10 cellular contexts compared by ENCODE assay signal in the genomic region with DNA sequence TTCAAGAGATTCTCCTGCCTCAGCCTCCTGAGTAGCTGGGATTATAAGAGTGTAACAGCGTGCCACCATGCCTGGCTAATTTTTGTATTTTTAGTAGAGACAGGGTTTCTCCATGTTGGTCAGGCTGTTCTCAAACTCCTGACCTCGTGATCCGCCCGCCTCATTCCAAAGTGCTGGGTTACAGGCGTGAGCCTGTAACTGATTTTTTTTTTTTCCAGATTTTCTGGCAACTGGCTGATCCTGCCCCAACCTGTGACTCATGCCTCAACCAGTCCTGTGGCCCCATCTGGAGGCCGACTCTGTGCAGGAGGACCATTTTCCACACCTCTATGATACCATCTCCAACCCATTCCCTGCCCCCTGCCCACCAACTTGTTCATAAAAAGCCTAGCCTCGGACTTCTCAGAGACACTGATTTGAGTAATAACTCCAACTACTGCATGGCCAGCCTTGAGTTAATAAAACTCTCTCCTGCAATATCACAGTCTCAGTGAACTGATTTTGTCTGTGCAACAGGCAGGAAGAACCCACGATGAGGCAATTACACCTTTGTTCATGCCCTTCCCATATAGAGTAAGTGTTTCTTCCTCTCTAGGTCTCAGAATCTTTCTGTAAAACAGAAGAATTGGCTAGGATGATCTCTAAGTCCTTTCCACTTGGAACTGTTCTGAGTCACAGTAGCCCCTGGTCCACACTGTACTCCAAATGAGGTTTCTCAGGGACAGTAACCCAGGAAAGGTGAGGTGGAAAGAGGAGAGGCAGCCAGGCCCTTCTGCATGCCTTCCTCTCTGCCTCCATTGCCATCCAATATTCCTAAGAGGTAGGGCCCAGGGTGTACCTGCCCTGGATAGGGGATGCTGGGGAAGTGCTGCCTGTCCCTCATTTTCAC. TPM values are rescaled to one million over a fixed set of nuclear protein-coding genes. Genes with fewer than 3 reads are reported as not detected.
A peak's percentile ranks its signal among the peaks of the same experiment; 100 is the strongest.
DNase-seq lines count a peak whose midpoint lies in the region; ATAC-seq and TF ChIP-seq lines count a peak whose summit lies in the region.
"Had no signal": no experiment of that assay in that cellular context is flagged by ENCODE, and none has a peak within 500 bp of the region (broad histone marks: within the 10 kb centered on the region; RNA-seq: fewer than 3 reads in every experiment).

No MANE protein-coding gene starts in this region.

- H3K9me3 ChIP-seq in right atrium auricular region (no peaks in the 10 kb centered on the region), adrenal gland (replicated peaks in 1 of 3) (no peaks in the 10 kb centered on the region), aorta (ENCODE audit: control insufficient read depth, low read length) (no peaks in the 10 kb centered on the region)

- H3K4me1 Mint-ChIP-seq in activated T-helper 2 cell treated with anti-CD3 and anti-CD28 coated beads, Interferon-gamma antibody, Interleukin-2, Interleukin-4, amounts not matched to agents 10 μg/mL and 5 μg/mL and 100 μg/mL, durations not matched to agents 14 hours and 24 hours and 36 hours (ENCODE audit: low read depth), result no peaks in the 10 kb centered on the region

- no peak for TF ChIP-seq POLR2A in adrenal gland (IDR thresholded peaks at IDR 0.05)

- H3K27ac ChIP-seq in right atrium auricular region, result no peak overlapping the region
- H3K27ac ChIP-seq in adrenal gland, result no peak overlapping the region
- no peak overlapping the region for H3K27ac ChIP-seq in aorta (ENCODE audit: low read depth in 1 of 2, low read length in 2 of 2)

- no peaks in the 10 kb centered on the region for H3K27me3 ChIP-seq in right atrium auricular region
- no peaks in the 10 kb centered on the region for H3K27me3 ChIP-seq in adrenal gland
- no peaks in the 10 kb centered on the region for H3K27me3 ChIP-seq in aorta (ENCODE audit: control insufficient read depth in 1 of 2, insufficient read depth in 2 of 2, low read length in 1 of 2)

- no peaks in the 10 kb centered on the region for H3K9me3 Mint-ChIP-seq in activated T-helper 2 cell treated with anti-CD3 and anti-CD28 coated beads, Interferon-gamma antibody, Interleukin-2, Interleukin-4, amounts not matched to agents 10 μg/mL and 5 μg/mL and 100 μg/mL, durations not matched to agents 14 hours and 24 hours and 36 hours
- H3K9me3 Mint-ChIP-seq: activated T-cell treated with anti-CD3 and anti-CD28 coated beads, Interleukin-2, amount 50 U/mL, for 72 hours had no signal

- peak in 1 of 2 donors; percentile 50 for TF ChIP-seq CTCF in right atrium auricular region (IDR thresholded peaks at IDR 0.05)
- peak; percentile 12 to 61 (median 52) for TF ChIP-seq CTCF in adrenal gland (IDR thresholded peaks at IDR 0.05)

- H3K27me3 Mint-ChIP-seq in activated T-helper 2 cell treated with anti-CD3 and anti-CD28 coated beads, Interferon-gamma antibody, Interleukin-2, Interleukin-4, amounts not matched to agents 10 μg/mL and 5 μg/mL and 100 μg/mL, durations not matched to agents 14 hours and 24 hours and 36 hours (ENCODE audit: low read depth), result peaks cover 11% of the 10 kb centered on the region

- H3K4me1 ChIP-seq in right atrium auricular region, result no peaks in the 10 kb centered on the region
- no peaks in the 10 kb centered on the region for H3K4me1 ChIP-seq in adrenal gland (replicated peaks in 1 of 2)
- H3K4me1 ChIP-seq in aorta (ENCODE audit: control insufficient read depth in 1 of 2, insufficient read depth in 2 of 2, low read length in 2 of 2), result no peaks in the 10 kb centered on the region

- no peak overlapping the region for H3K4me3 Mint-ChIP-seq in activated T-helper 2 cell treated with anti-CD3 and anti-CD28 coated beads, Interferon-gamma antibody, Interleukin-2, Interleukin-4, amounts not matched to agents 10 μg/mL and 5 μg/mL and 100 μg/mL, durations not matched to agents 14 hours and 24 hours and 36 hours (ENCODE audit: low read depth)
- H3K4me3 Mint-ChIP-seq: activated T-cell treated with anti-CD3 and anti-CD28 coated beads, Interleukin-2, amount 50 U/mL, for 72 hours had no signal

- peak; percentile 93 for ATAC-seq in Right ventricle myocardium superior (ENCODE audit: poor library complexity)
- ATAC-seq in aorta (ENCODE audit: low FRiP score), result no peak

- H3K36me3 ChIP-seq in right atrium auricular region (no peaks in the 10 kb centered on the region), adrenal gland (replicated peaks in 1 of 2) (no peaks in the 10 kb centered on the region), aorta (ENCODE audit: control insufficient read depth in 1 of 2, insufficient read depth in 2 of 2, low read length in 1 of 2) (no peaks in the 10 kb centered on the region)

- 34 to 44% (median 36%) methylated on average over 8 of the region's 8 CpGs for WGBS in adrenal gland, 4 donors
- WGBS in aorta, 2 donors, result 51 to 58% methylated on average over 8 of the region's 8 CpGs

- no peak overlapping the region for H3K27ac Mint-ChIP-seq in activated T-helper 2 cell treated with anti-CD3 and anti-CD28 coated beads, Interferon-gamma antibody, Interleukin-2, Interleukin-4, amounts not matched to agents 10 μg/mL and 5 μg/mL and 100 μg/mL, durations not matched to agents 14 hours and 24 hours and 36 hours
- H3K27ac Mint-ChIP-seq: activated T-cell treated with anti-CD3 and anti-CD28 coated beads, Interleukin-2, amount 50 U/mL, for 72 hours had no signal

- H3K4me3 ChIP-seq in right atrium auricular region (no peak overlapping the region), adrenal gland (no peak overlapping the region), aorta (ENCODE audit: low read length in 2 of 2) (no peak overlapping the region)

- DNase-seq in Right ventricle myocardium superior (peak; percentile 47), right atrium auricular region (ENCODE audit: low spot score) (no peak), adrenal gland (peak; percentile 59 to 86 (median 83)), iPS-NIHi11 (ENCODE audit: low spot score) (peak; percentile 37), aorta (peak; percentile 71 to 75), NAMALWA (ENCODE audit: low spot score) (no peak)
- DNase-seq in activated T-helper 2 cell treated with anti-CD3 and anti-CD28 coated beads, Interferon-gamma antibody, Interleukin-2, Interleukin-4, amounts not matched to agents 10 μg/mL and 5 μg/mL and 100 μg/mL, durations not matched to agents 14 hours and 24 hours and 36 hours (ENCODE audit: low spot score), result no peak
- no peak for DNase-seq in effector CD4-positive, alpha-beta T cell
- DNase-seq: activated T-cell treated with anti-CD3 and anti-CD28 coated beads, Interleukin-2, amount 50 U/mL, for 72 hours; DMS79 treated with DMSO at 0.1 percent for 48 hours had no signal

- intact Hi-C loops in Right ventricle myocardium superior (cut with DNase I), result loop anchor here (10.0 kb wide), 2 partner anchors 124 to 304 kb away; a partner anchor contains a TSS
- intact Hi-C loops in adrenal gland (cut with DNase I), result loop anchor here in 1 of 2 donors (10.0 kb wide), 1 partner anchor 134 kb away; a partner anchor contains a TSS
- intact Hi-C loops in aorta (cut with DNase I), result loop anchor here in 1 of 2 donors (10.0 kb wide), 1 partner anchor 124 kb away; a partner anchor contains a TSS
- intact Hi-C loops in activated T-helper 2 cell treated with anti-CD3 and anti-CD28 coated beads, Interferon-gamma antibody, Interleukin-2, Interleukin-4, amounts not matched to agents 10 μg/mL and 5 μg/mL and 100 μg/mL, durations not matched to agents 14 hours and 24 hours and 36 hours (cut with micrococcal nuclease), result no loop called here

- H3K36me3 Mint-ChIP-seq in activated T-helper 2 cell treated with anti-CD3 and anti-CD28 coated beads, Interferon-gamma antibody, Interleukin-2, Interleukin-4, amounts not matched to agents 10 μg/mL and 5 μg/mL and 100 μg/mL, durations not matched to agents 14 hours and 24 hours and 36 hours (ENCODE audit: low read depth), result no peaks in the 10 kb centered on the region

RNA-seq across cellular contexts. Expression of a gene that starts 8.8 kb away (rescaled TPM):
- 68.3 TPM for total RNA-seq in Right ventricle myocardium superior
- 10 to 100 TPM; 54.3 to 63.2 TPM for total RNA-seq in right atrium auricular region
- 100 to 1,000 TPM in 7 of 8 donors, 10 to 100 TPM in 1; 83.4 to 172 (median 155) TPM for total RNA-seq in adrenal gland
- polyA plus RNA-seq in adrenal gland, result 100 to 1,000 TPM in 1 of 3 donors, 10 to 100 TPM in 2; 40.9 to 189 (median 41.8) TPM
- total RNA-seq in aorta, result 100 to 1,000 TPM; 103 to 124 TPM
- 10 to 100 TPM; 32.6 to 53.5 TPM for polyA plus RNA-seq in aorta
- total RNA-seq in activated T-helper 2 cell treated with anti-CD3 and anti-CD28 coated beads, Interferon-gamma antibody, Interleukin-2, Interleukin-4, amounts not matched to agents 10 μg/mL and 5 μg/mL and 100 μg/mL, durations not matched to agents 14 hours and 24 hours and 36 hours, result 264 and 266 TPM in 2 replicates

RNA-seq across cellular contexts. Expression of a gene that starts 46.2 kb away (rescaled TPM):
- total RNA-seq in Right ventricle myocardium superior (35.3 TPM), right atrium auricular region (10 to 100 TPM; 10.1 to 14.9 TPM), adrenal gland (10 to 100 TPM; 14.4 to 56.4 (median 26.1) TPM), aorta (10 to 100 TPM; 11.2 to 22.9 TPM)
- polyA plus RNA-seq in adrenal gland (10 to 100 TPM; 13.9 to 42.3 (median 16.3) TPM), aorta (1 to 10 TPM; 1.5 to 7.7 TPM)
- total RNA-seq in activated T-helper 2 cell treated with anti-CD3 and anti-CD28 coated beads, Interferon-gamma antibody, Interleukin-2, Interleukin-4, amounts not matched to agents 10 μg/mL and 5 μg/mL and 100 μg/mL, durations not matched to agents 14 hours and 24 hours and 36 hours, result 8.8 and 9.8 TPM in 2 replicates

Comparison
In these comparisons a context has a peak if more than half of its experiments do, and no peak if none do; other contexts are left out.
1. DNase-seq: peak in Right ventricle myocardium superior (single experiment), adrenal gland (7 of 7), iPS-NIHi11 (single experiment) and aorta (2 of 2); none in right atrium auricular region (single experiment), activated T-helper 2 cell treated with anti-CD3 and anti-CD28 coated beads, Interferon-gamma antibody, Interleukin-2, Interleukin-4, amounts not matched to agents 10 μg/mL and 5 μg/mL and 100 μg/mL, durations not matched to agents 14 hours and 24 hours and 36 hours (single experiment), effector CD4-positive, alpha-beta T cell (single experiment) and NAMALWA (single experiment).